27 cellular contexts compared by ENCODE assay signal in genomic region chr5:149754481-149754880, GRCh38.
"Had no signal": no experiment of that assay in that cellular context is flagged by ENCODE, and none has a peak within 500 bp of the region (broad histone marks: within the 10 kb centered on the region; RNA-seq: fewer than 3 reads in every experiment).

No MANE protein-coding gene starts in this region.

- DNase-seq: activated CD4-positive, alpha-beta T cell treated with anti-CD3 and anti-CD28 coated beads for 36 hours; activated CD4-positive, alpha-beta T cell treated with anti-CD3 and anti-CD28 coated beads, Interleukin-2, amount 50 U/mL, for 4 hours; activated CD8-positive, alpha-beta memory T cell treated with anti-CD3 and anti-CD28 coated beads for 24 hours; activated CD8-positive, alpha-beta memory T cell treated with anti-CD3 and anti-CD28 coated beads, Interleukin-2, amount 50 U/mL, for 4 hours; activated naive CD4-positive, alpha-beta T cell; activated naive CD8-positive, alpha-beta T cell treated with anti-CD3 and anti-CD28 coated beads for 36 hours; activated T-cell treated with anti-CD3 and anti-CD28 coated beads, Interleukin-2, amount 50 U/mL, for 24 hours; colonic mucosa; dorsolateral prefrontal cortex; effector memory CD8-positive, alpha-beta T cell; heart right ventricle; naive thymus-derived CD8-positive, alpha-beta T cell; retina; stimulated activated CD4-positive, alpha-beta T cell treated with anti-CD3 and anti-CD28 coated beads, Interleukin-12 subunit alpha, Interleukin-12 subunit beta, amount 100 ng/mL, for 4 hours; stimulated activated CD4-positive, alpha-beta T cell treated with anti-CD3 and anti-CD28 coated beads, Interleukin-4, amount 100 ng/mL, for 4 hours; substantia nigra; T-helper 9 cell; thyroid gland had no signal

- H3K4me1 ChIP-seq: breast epithelium, neural progenitor cell, thyroid gland had no signal

- H3K36me3 Mint-ChIP-seq: activated naive CD8-positive, alpha-beta T cell treated with anti-CD3 and anti-CD28 coated beads for 36 hours; naive thymus-derived CD8-positive, alpha-beta T cell; neural progenitor cell; WTC11 had no signal

- H3K4me3 Mint-ChIP-seq: activated CD4-positive, alpha-beta T cell treated with anti-CD3 and anti-CD28 coated beads for 36 hours; activated naive CD8-positive, alpha-beta T cell treated with anti-CD3 and anti-CD28 coated beads for 36 hours; activated T-cell treated with anti-CD3 and anti-CD28 coated beads, Interleukin-2, amount 50 U/mL, for 24 hours; effector memory CD8-positive, alpha-beta T cell; naive thymus-derived CD8-positive, alpha-beta T cell; neural progenitor cell; stimulated activated naive CD8-positive, alpha-beta T cell treated with anti-CD3 and anti-CD28 coated beads, Interleukin-15, Interleukin-2, amounts not matched to agents 100 ng/mL and 50 ng/mL, for 24 hours; WTC11 had no signal

- H3K4me3 ChIP-seq: breast epithelium, colonic mucosa, dorsolateral prefrontal cortex, heart right ventricle, lung, neural progenitor cell, thyroid gland had no signal

- H3K9ac ChIP-seq: neural progenitor cell had no signal

- H3K27me3 Mint-ChIP-seq: activated CD4-positive, alpha-beta T cell treated with anti-CD3 and anti-CD28 coated beads for 36 hours; activated naive CD8-positive, alpha-beta T cell treated with anti-CD3 and anti-CD28 coated beads for 36 hours; activated T-cell treated with anti-CD3 and anti-CD28 coated beads, Interleukin-2, amount 50 U/mL, for 24 hours; effector memory CD8-positive, alpha-beta T cell; naive thymus-derived CD8-positive, alpha-beta T cell; stimulated activated naive CD8-positive, alpha-beta T cell treated with anti-CD3 and anti-CD28 coated beads, Interleukin-15, Interleukin-2, amounts not matched to agents 100 ng/mL and 50 ng/mL, for 24 hours had no signal

- FAIRE-seq: keratinocyte had no signal

- H3K9me3 ChIP-seq: breast epithelium, colonic mucosa, heart right ventricle, thyroid gland had no signal

- ATAC-seq: activated CD4-positive, alpha-beta T cell treated with anti-CD3 and anti-CD28 coated beads for 36 hours; effector memory CD8-positive, alpha-beta T cell; heart right ventricle; left lobe of liver; naive thymus-derived CD8-positive, alpha-beta T cell; WTC11 had no signal

- H3K27ac ChIP-seq: breast epithelium, colonic mucosa, dorsolateral prefrontal cortex, neural progenitor cell, thyroid gland had no signal

- H3K9me3 Mint-ChIP-seq: activated naive CD8-positive, alpha-beta T cell treated with anti-CD3 and anti-CD28 coated beads for 36 hours; activated T-cell treated with anti-CD3 and anti-CD28 coated beads, Interleukin-2, amount 50 U/mL, for 24 hours; activated T-helper 2 cell treated with anti-CD3 and anti-CD28 coated beads, Interferon-gamma antibody, Interleukin-2, Interleukin-4, amounts not matched to agents 10 μg/mL and 5 μg/mL and 100 μg/mL, durations not matched to agents 14 hours and 24 hours and 36 hours; effector memory CD8-positive, alpha-beta T cell; naive thymus-derived CD8-positive, alpha-beta T cell; neural progenitor cell; stimulated activated naive CD8-positive, alpha-beta T cell treated with anti-CD3 and anti-CD28 coated beads, Interleukin-15, Interleukin-2, amounts not matched to agents 100 ng/mL and 50 ng/mL, for 24 hours; WTC11 had no signal

- H3K27me3 ChIP-seq: breast epithelium, colonic mucosa, dorsolateral prefrontal cortex, heart right ventricle, neural progenitor cell, thyroid gland had no signal

- H3K4me2 ChIP-seq: neural progenitor cell had no signal

- H2AFZ ChIP-seq: neural progenitor cell had no signal

- H3K27ac Mint-ChIP-seq: activated CD4-positive, alpha-beta T cell treated with anti-CD3 and anti-CD28 coated beads for 36 hours; activated naive CD8-positive, alpha-beta T cell treated with anti-CD3 and anti-CD28 coated beads for 36 hours; activated T-cell treated with anti-CD3 and anti-CD28 coated beads, Interleukin-2, amount 50 U/mL, for 24 hours; activated T-helper 2 cell treated with anti-CD3 and anti-CD28 coated beads, Interferon-gamma antibody, Interleukin-2, Interleukin-4, amounts not matched to agents 10 μg/mL and 5 μg/mL and 100 μg/mL, durations not matched to agents 14 hours and 24 hours and 36 hours; effector memory CD8-positive, alpha-beta T cell; neural progenitor cell; progenitor cell of endocrine pancreas; stimulated activated naive CD8-positive, alpha-beta T cell treated with anti-CD3 and anti-CD28 coated beads, Interleukin-15, Interleukin-2, amounts not matched to agents 100 ng/mL and 50 ng/mL, for 24 hours had no signal

- H3K36me3 ChIP-seq: breast epithelium, colonic mucosa, heart right ventricle, neural progenitor cell, thyroid gland had no signal
